ENCODE assay signal across 15 cellular contexts in genomic region chr1:17663646-17664045, GRCh38.
DNase-seq lines count a peak whose midpoint lies in the region; ATAC-seq and TF ChIP-seq lines count a peak whose summit lies in the region.
"Had no signal": no experiment of that assay in that cellular context is flagged by ENCODE, and none has a peak within 500 bp of the region (broad histone marks: within the 10 kb centered on the region; RNA-seq: fewer than 3 reads in every experiment).

No MANE protein-coding gene starts in this region.

- no peak overlapping the region for H3K27ac ChIP-seq in neural progenitor cell
- H3K27ac ChIP-seq in ovary, result no peak overlapping the region
- H3K27ac ChIP-seq: C4-2B had no signal

- 84 to 91% (median 89%) methylated on average over 5 of the region's 5 CpGs for WGBS in ovary, 3 donors

- H3K4me1 ChIP-seq in neural progenitor cell (no peaks in the 10 kb centered on the region), ovary (ENCODE audit: insufficient read depth) (no peaks in the 10 kb centered on the region)

- H3F3A ChIP-seq in neural progenitor cell (ENCODE audit: low read depth), result peaks cover 5% of the 10 kb centered on the region

- no peaks in the 10 kb centered on the region for H3K27me3 ChIP-seq in neural progenitor cell
- H3K27me3 ChIP-seq in ovary, result no peaks in the 10 kb centered on the region

- intact Hi-C loops in Right ventricle myocardium inferior (cut with DNase I) (loop anchor here (5.0 to 10.0 kb wide), 2 partner anchors 244 to 431 kb away; no protein-coding TSS in a partner anchor), cardiac septum (cut with DNase I) (loop anchor here (10.0 kb wide), 1 partner anchor 911 kb away; no protein-coding TSS in a partner anchor), ovary (cut with DNase I) (loop anchor here in 1 of 4 donors (10.0 kb wide), 1 partner anchor 911 kb away; no protein-coding TSS in a partner anchor)

- POLR2A ChIA-PET in WTC11 (lab: Charles Lee), result no interaction called here

- H3K4me3 ChIP-seq in neural progenitor cell, result no peak overlapping the region
- no peak overlapping the region for H3K4me3 ChIP-seq in ovary
- no peak overlapping the region for H3K4me3 ChIP-seq in foreskin fibroblast (ENCODE audit: low read depth in 1 of 2, low read length in 2 of 2)
- H3K4me3 ChIP-seq: HAP-1 had no signal

- H3K9me3 ChIP-seq in neural progenitor cell (ENCODE audit: low read depth) (no peaks in the 10 kb centered on the region), ovary (no peaks in the 10 kb centered on the region)
- H3K9me3 ChIP-seq: HAP-1 had no signal

- TF ChIP-seq CTCF in WTC11 (IDR thresholded peaks at IDR 0.05) (no peak), neural progenitor cell (IDR thresholded peaks at IDR 0.05) (no peak), ovary (IDR thresholded peaks at IDR 0.05) (no peak), foreskin fibroblast (IDR thresholded peaks at IDR 0.05; ENCODE audit: low read depth, low read length) (no peak)

- H3K9ac ChIP-seq in neural progenitor cell, result no peak overlapping the region

- DNase-seq in Right ventricle myocardium inferior (ENCODE audit: missing footprints) (peak; percentile 13), cardiac septum (ENCODE audit: low spot score) (no peak), HT-29 (ENCODE audit: low spot score) (peak; percentile 10), WTC11 (ENCODE audit: low spot score) (no peak), neural progenitor cell (ENCODE audit: low spot score) (no peak), ovary (no peak), foreskin fibroblast (no peak)
- DNase-seq: CD4-positive, alpha-beta memory T cell; DND-41; GDM1; GOT3; IMR-90 had no signal

- H3K4me3 Mint-ChIP-seq in WTC11 (no peak overlapping the region), neural progenitor cell (no peak overlapping the region)
- H3K4me3 Mint-ChIP-seq: B cell; CD4-positive, alpha-beta memory T cell had no signal

- H3K9me3 Mint-ChIP-seq in WTC11 (peaks cover 8% of the 10 kb centered on the region; the same call in 1 of the 2 replicates), neural progenitor cell (no peaks in the 10 kb centered on the region)
- H3K9me3 Mint-ChIP-seq: CD4-positive, alpha-beta memory T cell had no signal

- CTCF ChIA-PET in WTC11 (lab: Charles Lee), result interaction anchor here (0.7 to 6.0 kb wide), 2 partner anchors 20 to 34 kb away, joined by 3 to 79 read pairs; no protein-coding TSS in a partner anchor

- H3K4me1 Mint-ChIP-seq in WTC11, result peaks cover 11% of the 10 kb centered on the region
- peaks cover 13% of the 10 kb centered on the region for H3K4me1 Mint-ChIP-seq in neural progenitor cell
- H3K4me1 Mint-ChIP-seq: CD4-positive, alpha-beta memory T cell had no signal

- no peaks in the 10 kb centered on the region for H3K36me3 ChIP-seq in neural progenitor cell
- H3K36me3 ChIP-seq in ovary, result no peaks in the 10 kb centered on the region
- H3K36me3 ChIP-seq: HAP-1 had no signal

- ATAC-seq in Right ventricle myocardium inferior (no peak), WTC11 (no peak)

- H3K4me2 ChIP-seq in neural progenitor cell, result no peak overlapping the region

- no peak overlapping the region for H2AFZ ChIP-seq in neural progenitor cell (replicated peaks)

- TF ChIP-seq EP300 in ovary (IDR thresholded peaks at IDR 0.05), result no peak

- no peak for TF ChIP-seq POLR2A in ovary (IDR thresholded peaks at IDR 0.05)

- H3K27ac Mint-ChIP-seq in WTC11 (peak overlapping the region; percentile 45; the same call in 1 of the 2 replicates), neural progenitor cell (peak overlapping the region; percentile 42)
- H3K27ac Mint-ChIP-seq: B cell; CD4-positive, alpha-beta memory T cell had no signal

- no peaks in the 10 kb centered on the region for H3K27me3 Mint-ChIP-seq in WTC11 (ENCODE audit: low read depth)
- H3K27me3 Mint-ChIP-seq in neural progenitor cell (ENCODE audit: insufficient read depth, low read depth), result peaks cover 3% of the 10 kb centered on the region
- H3K27me3 Mint-ChIP-seq: B cell had no signal

- H4K20me1 ChIP-seq in neural progenitor cell (ENCODE audit: low read depth), result peaks cover 9% of the 10 kb centered on the region

- H3K36me3 Mint-ChIP-seq in WTC11, result peaks cover 36% of the 10 kb centered on the region
- H3K36me3 Mint-ChIP-seq in neural progenitor cell, result peaks cover 12% of the 10 kb centered on the region
- H3K36me3 Mint-ChIP-seq: CD4-positive, alpha-beta memory T cell had no signal

- no peaks in the 10 kb centered on the region for H3K79me2 ChIP-seq in neural progenitor cell (ENCODE audit: low read depth)

TF ChIP-seq in WTC11, 78 proteins besides CTCF, POLR2A, EP300 and RAD21 (continues in another document):
- TF ChIP-seq ATF3 (CRISPR knock-in tag; conservative IDR thresholded peaks at IDR 0.05) (no peak), ZNF532 (CRISPR knock-in tag; IDR thresholded peaks at IDR 0.05; ENCODE audit: borderline replicate concordance) (no peak), ARID4B (CRISPR knock-in tag; IDR thresholded peaks at IDR 0.05; ENCODE audit: borderline replicate concordance) (no peak), FOXK1 (CRISPR knock-in tag; IDR thresholded peaks at IDR 0.05) (no peak), JAZF1 (CRISPR knock-in tag; IDR thresholded peaks at IDR 0.05) (no peak), SMAD4 (CRISPR knock-in tag; IDR thresholded peaks at IDR 0.05) (no peak), E2F1 (CRISPR knock-in tag; IDR thresholded peaks at IDR 0.05) (no peak)

Comparison
In these comparisons a context has a peak if more than half of its experiments do, and no peak if none do; other contexts are left out.
1. DNase-seq: peak in Right ventricle myocardium inferior (single experiment) and HT-29 (single experiment); none in cardiac septum (single experiment), WTC11 (single experiment), neural progenitor cell (single experiment), ovary (0 of 5) and foreskin fibroblast (0 of 2).